19 cellular contexts compared by ENCODE assay signal in genomic region chr5:6260846-6261245, GRCh38.
"Had no signal": no experiment of that assay in that cellular context is flagged by ENCODE, and none has a peak within 500 bp of the region (broad histone marks: within the 10 kb centered on the region; RNA-seq: fewer than 3 reads in every experiment).

No MANE protein-coding gene starts in this region.

- H3K36me3 ChIP-seq: thyroid gland had no signal

- DNase-seq: activated CD4-positive, alpha-beta T cell treated with anti-CD3 and anti-CD28 coated beads for 48 hours; activated naive CD4-positive, alpha-beta T cell treated with anti-CD3 and anti-CD28 coated beads, Interleukin-2, amount 10 ng/mL, durations not matched to agents 7 days and 5 days; activated T-cell treated with anti-CD3 and anti-CD28 coated beads, Interleukin-2, amount 50 U/mL, for 24 hours; anterior cingulate cortex; body of pancreas; caudate nucleus; effector memory CD4-positive, alpha-beta T cell; foreskin fibroblast; kidney glomerular epithelial cell; left ventricle myocardium superior; stimulated activated CD4-positive, alpha-beta T cell treated with anti-CD3 and anti-CD28 coated beads, Interleukin-1b, Interleukin-23, amount 100 ng/mL, for 48 hours; substantia nigra; T1000; thyroid gland had no signal

- H3K4me3 Mint-ChIP-seq: activated naive CD4-positive, alpha-beta T cell treated with anti-CD3 and anti-CD28 coated beads, Interleukin-2, amount 10 ng/mL, durations not matched to agents 7 days and 5 days; activated T-cell treated with anti-CD3 and anti-CD28 coated beads, Interleukin-2, amount 50 U/mL, for 24 hours; memory B cell; natural killer cell treated with Interleukin-12 subunit alpha and Interleukin-12 subunit beta and Interleukin-15 and Interleukin-18, amount 100 ng/mL, for 72 hours; stimulated activated naive CD8-positive, alpha-beta T cell treated with anti-CD3 and anti-CD28 coated beads, Interleukin-15, Interleukin-2, amounts not matched to agents 100 ng/mL and 50 ng/mL, for 24 hours; T-helper 1 cell treated with Interleukin-12 subunit alpha and Interleukin-12 subunit beta and Interleukin-4 antibody, amounts not matched to agents 30 μg/mL and 1 μg/mL, for 36 hours had no signal

- ATAC-seq: body of pancreas; left ventricle myocardium superior; natural killer cell treated with Interleukin-12 subunit alpha and Interleukin-12 subunit beta and Interleukin-15 and Interleukin-18, amount 100 ng/mL, for 72 hours had no signal

- H3K27ac Mint-ChIP-seq: activated naive CD4-positive, alpha-beta T cell treated with anti-CD3 and anti-CD28 coated beads, Interleukin-2, amount 10 ng/mL, durations not matched to agents 7 days and 5 days; memory B cell; natural killer cell treated with Interleukin-12 subunit alpha and Interleukin-12 subunit beta and Interleukin-15 and Interleukin-18, amount 100 ng/mL, for 72 hours; progenitor cell of endocrine pancreas; stimulated activated naive CD8-positive, alpha-beta T cell treated with anti-CD3 and anti-CD28 coated beads, Interleukin-15, Interleukin-2, amounts not matched to agents 100 ng/mL and 50 ng/mL, for 24 hours had no signal

- H3K27me3 Mint-ChIP-seq: activated naive CD4-positive, alpha-beta T cell treated with anti-CD3 and anti-CD28 coated beads, Interleukin-2, amount 10 ng/mL, durations not matched to agents 7 days and 5 days; stimulated activated naive CD8-positive, alpha-beta T cell treated with anti-CD3 and anti-CD28 coated beads, Interleukin-15, Interleukin-2, amounts not matched to agents 100 ng/mL and 50 ng/mL, for 24 hours had no signal

- H3K9me3 ChIP-seq: body of pancreas, thyroid gland had no signal

- H3K36me3 Mint-ChIP-seq: activated naive CD4-positive, alpha-beta T cell treated with anti-CD3 and anti-CD28 coated beads, Interleukin-2, amount 10 ng/mL, durations not matched to agents 7 days and 5 days; natural killer cell treated with Interleukin-12 subunit alpha and Interleukin-12 subunit beta and Interleukin-15 and Interleukin-18, amount 100 ng/mL, for 72 hours had no signal

- H3K27me3 ChIP-seq: body of pancreas, thyroid gland had no signal

- H3K4me3 ChIP-seq: body of pancreas, thyroid gland had no signal

- H3K4me1 ChIP-seq: body of pancreas, thyroid gland had no signal

- H3K9me3 Mint-ChIP-seq: activated naive CD4-positive, alpha-beta T cell treated with anti-CD3 and anti-CD28 coated beads, Interleukin-2, amount 10 ng/mL, durations not matched to agents 7 days and 5 days; activated T-cell treated with anti-CD3 and anti-CD28 coated beads, Interleukin-2, amount 50 U/mL, for 24 hours; stimulated activated naive CD8-positive, alpha-beta T cell treated with anti-CD3 and anti-CD28 coated beads, Interleukin-15, Interleukin-2, amounts not matched to agents 100 ng/mL and 50 ng/mL, for 24 hours had no signal

- H3K27ac ChIP-seq: body of pancreas, thyroid gland had no signal

- H3K4me1 Mint-ChIP-seq: activated naive CD4-positive, alpha-beta T cell treated with anti-CD3 and anti-CD28 coated beads, Interleukin-2, amount 10 ng/mL, durations not matched to agents 7 days and 5 days; memory B cell had no signal
